Comparison of ENCODE assay signal across 18 cellular contexts in genomic region chr18:78819926-78820834, GRCh38.
A peak's percentile ranks its signal among the peaks of the same experiment; 100 is the strongest.
DNase-seq lines count a peak whose midpoint lies in the region; ATAC-seq, FAIRE-seq and TF ChIP-seq lines count a peak whose summit lies in the region.
"Had no signal": no experiment of that assay in that cellular context is flagged by ENCODE, and none has a peak within 500 bp of the region (broad histone marks: within the 10 kb centered on the region; RNA-seq: fewer than 3 reads in every experiment).

No MANE protein-coding gene starts in this region.

- FAIRE-seq in HepG2 (lab: Jason Lieb, UNC), result no peak
- FAIRE-seq: GM12878, GM18507, HTR-8/SVneo had no signal

- TF ChIP-seq POLR2A in HepG2 (IDR thresholded peaks at IDR 0.05; ENCODE audit: insufficient read depth in 1 of 2, low read depth in 2 of 2, low read length in 2 of 2) (no peak), right lobe of liver (IDR thresholded peaks at IDR 0.05) (no peak)

- POLR2A ChIA-PET in HepG2 (lab: Yijun Ruan, JAX), result no interaction called here

- no peak overlapping the region for H3K4me3 Mint-ChIP-seq in neural progenitor cell
- H3K4me3 Mint-ChIP-seq: B cell; CD4-positive, alpha-beta T cell had no signal

- H3K4me3 ChIP-seq in HepG2 (replicated peaks in 1 of 3; ENCODE audit: insufficient read depth in 1 of 3, low read depth in 2 of 3, low read length in 3 of 3) (no peak overlapping the region), right lobe of liver (no peak overlapping the region), neural progenitor cell (no peak overlapping the region)
- H3K4me3 ChIP-seq: GM12878, HAP-1 had no signal

- no peak for DNase-seq in HepG2 (ENCODE audit: low spot score)
- no peak for DNase-seq in right lobe of liver
- peak; percentile 55 for DNase-seq in left kidney (ENCODE audit: low read depth, low spot score)
- DNase-seq in neural progenitor cell (ENCODE audit: low spot score), result no peak
- no peak for DNase-seq in iPS-NIHi7 (ENCODE audit: extremely low spot score)
- DNase-seq in NCI-H1105 treated with DMSO at 0.1 percent for 48 hours (lab: John Stamatoyannopoulos, UW), result no peak
- DNase-seq: C1 segment of cervical spinal cord; Calu3; CD4-positive, alpha-beta T cell; DMS 273 treated with DMSO at 0.1 percent for 48 hours; GOT3 had no signal

- H3K4me2 ChIP-seq in HepG2 (ENCODE audit: low read depth, low read length) (no peak overlapping the region), neural progenitor cell (peak overlapping the region; percentile 47)

- no peaks in the 10 kb centered on the region for H3F3A ChIP-seq in neural progenitor cell (ENCODE audit: low read depth)

- no TSS peak for BruUV-seq in HepG2 (replicated peaks; lab: Mats Ljungman, UMichigan)

- CTCF ChIA-PET in HepG2 (lab: Yijun Ruan, JAX; ENCODE audit: low intra/inter-chr PET ratio, low total read pairs), result no interaction called here

- 18% methylated on average over 17 of the region's 21 CpGs for WGBS in HepG2 (ENCODE audit: low lambda C conversion rate)
- 51% methylated on average over 15 of the region's 21 CpGs for WGBS in right lobe of liver (ENCODE audit: insufficient coverage, low coverage, low lambda C conversion rate, missing lambda C conversion rate)

- TF ChIP-seq EP300 in HepG2 (IDR thresholded peaks at IDR 0.05; ENCODE audit: low read depth in 2 of 2, low read length in 2 of 2), result no peak
- no peak for TF ChIP-seq EP300 in HepG2 (CRISPR knock-in tag; IDR thresholded peaks at IDR 0.05; ENCODE audit: borderline replicate concordance)

- ATAC-seq in HepG2 (no peak), right lobe of liver (no peak), GM21381 (IDR thresholded peaks at IDR 0.05; ENCODE audit: unreplicated experiment) (no peak), GM21423 (IDR thresholded peaks at IDR 0.05; ENCODE audit: unreplicated experiment) (no peak)
- ATAC-seq: GM12878 had no signal

- intact Hi-C loops in HepG2 (cut with micrococcal nuclease; ENCODE audit: unreplicated experiment), result no loop called here
- intact Hi-C loops in right lobe of liver (cut with DNase I), result no loop called here

- H3K36me3 ChIP-seq in HepG2 (replicated peaks in 1 of 2; ENCODE audit: control insufficient read depth in 1 of 2, insufficient read depth in 2 of 2, low read length in 2 of 2) (no peaks in the 10 kb centered on the region), right lobe of liver (no peaks in the 10 kb centered on the region), neural progenitor cell (no peaks in the 10 kb centered on the region)
- H3K36me3 ChIP-seq: HAP-1 had no signal

- H3K27ac ChIP-seq in HepG2 (ENCODE audit: extremely low read length, insufficient read depth, low read length) (no peak overlapping the region), right lobe of liver (no peak overlapping the region), neural progenitor cell (no peak overlapping the region)

- H3K27me3 ChIP-seq in HepG2 (ENCODE audit: control insufficient read depth in 1 of 2, insufficient read depth in 2 of 2, low read length in 2 of 2), result peaks cover 1 to 56% of the 10 kb centered on the region in 2 experiments; a peak in 4 of 5 replicates
- H3K27me3 ChIP-seq in right lobe of liver, result no peaks in the 10 kb centered on the region
- H3K27me3 ChIP-seq in neural progenitor cell, result peaks cover 5% of the 10 kb centered on the region

- no peaks in the 10 kb centered on the region for H3K9me3 Mint-ChIP-seq in neural progenitor cell
- H3K9me3 Mint-ChIP-seq: CD4-positive, alpha-beta T cell had no signal

- H3K79me2 ChIP-seq in HepG2 (ENCODE audit: insufficient read depth, low read length), result no peaks in the 10 kb centered on the region
- H3K79me2 ChIP-seq in neural progenitor cell (ENCODE audit: low read depth), result no peaks in the 10 kb centered on the region

- H3K9ac ChIP-seq in HepG2 (ENCODE audit: insufficient read depth, low read depth, low read length), result no peak overlapping the region
- no peak overlapping the region for H3K9ac ChIP-seq in neural progenitor cell

- no peak overlapping the region for H3K27ac Mint-ChIP-seq in neural progenitor cell
- H3K27ac Mint-ChIP-seq: B cell; CD4-positive, alpha-beta T cell had no signal

- H2AFZ ChIP-seq in HepG2 (ENCODE audit: low read length) (no peak overlapping the region), neural progenitor cell (replicated peaks) (peak overlapping the region; percentile 34)

- TF ChIP-seq RAD21 in HepG2 (CRISPR knock-in tag; IDR thresholded peaks at IDR 0.05), result no peak

- H3K4me1 Mint-ChIP-seq in neural progenitor cell, result peaks cover 17% of the 10 kb centered on the region
- H3K4me1 Mint-ChIP-seq: B cell had no signal

- H3K9me3 ChIP-seq in HepG2 (ENCODE audit: low read length) (no peaks in the 10 kb centered on the region), right lobe of liver (no peaks in the 10 kb centered on the region), neural progenitor cell (ENCODE audit: low read depth) (no peaks in the 10 kb centered on the region)
- H3K9me3 ChIP-seq: HAP-1 had no signal

- in situ Hi-C loops in HepG2 (cut with HindIII; ENCODE audit: extremely low pct_ligation_motif_present, low pct_unique_long_range_greater_than_20kb), result no loop called here

- TF ChIP-seq CTCF in HepG2 (CRISPR knock-in tag; IDR thresholded peaks at IDR 0.05) (no peak), right lobe of liver (IDR thresholded peaks at IDR 0.05) (no peak), neural progenitor cell (IDR thresholded peaks at IDR 0.05) (no peak)

- H3K4me1 ChIP-seq in HepG2 (ENCODE audit: insufficient read depth, low read length), result no peaks in the 10 kb centered on the region
- no peaks in the 10 kb centered on the region for H3K4me1 ChIP-seq in right lobe of liver
- peaks cover 31% of the 10 kb centered on the region for H3K4me1 ChIP-seq in neural progenitor cell

- no peaks in the 10 kb centered on the region for H3K36me3 Mint-ChIP-seq in neural progenitor cell

- H3K27me3 Mint-ChIP-seq in neural progenitor cell (ENCODE audit: insufficient read depth, low read depth), result peaks cover 10% of the 10 kb centered on the region
- H3K27me3 Mint-ChIP-seq: B cell had no signal

- H4K20me1 ChIP-seq in HepG2 (ENCODE audit: insufficient read depth, low read length), result 0 out of 2 replicates have a peak, but pooled peaks cover 3% of the 10 kb centered on the region
- no peaks in the 10 kb centered on the region for H4K20me1 ChIP-seq in neural progenitor cell (ENCODE audit: low read depth)

TF ChIP-seq in HepG2, 621 proteins besides CTCF, POLR2A, EP300 and RAD21:
- TF ChIP-seq ZNF460 (CRISPR knock-in tag; IDR thresholded peaks at IDR 0.05; ENCODE audit: borderline replicate concordance) (no peak), CBX2 (IDR thresholded peaks at IDR 0.05; ENCODE audit: low read depth, low read length) (0 out of 2 replicates have a peak, but pooled peaks have one; percentile 34), CBX2 (CRISPR knock-in tag; IDR thresholded peaks at IDR 0.05; ENCODE audit: low read depth) (no peak)
